ENCODE assay signal across 4 cellular contexts in the genomic region with DNA sequence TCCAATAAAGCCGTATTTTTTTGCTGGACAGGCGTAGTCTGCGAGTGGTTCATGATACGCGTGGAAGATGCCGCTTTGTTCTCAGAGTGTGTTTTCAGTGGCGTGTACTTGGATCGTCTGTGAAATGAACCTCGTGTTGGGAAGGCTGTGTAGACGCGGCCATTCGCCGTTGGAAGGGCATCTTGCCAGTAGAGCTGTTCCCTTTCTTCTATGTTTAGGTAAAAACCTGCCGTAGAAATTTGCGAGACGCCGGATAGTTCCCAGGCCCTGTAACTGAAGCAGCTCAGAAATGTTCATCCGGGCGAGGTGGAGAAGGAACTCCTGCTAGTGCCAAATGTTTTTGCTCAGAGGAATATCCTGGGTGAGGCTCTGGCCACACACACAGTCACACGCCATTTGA.
"Had no signal": no experiment of that assay in that cellular context is flagged by ENCODE, and none has a peak within 500 bp of the region (broad histone marks: within the 10 kb centered on the region; RNA-seq: fewer than 3 reads in every experiment).

No MANE protein-coding gene starts in this region.

- H3K27ac ChIP-seq: brain microvascular endothelial cell, right atrium auricular region had no signal

- H3K36me3 ChIP-seq: brain microvascular endothelial cell had no signal

- H3K4me3 ChIP-seq: right atrium auricular region had no signal

- H3K27me3 ChIP-seq: right atrium auricular region had no signal

- H3K9me3 ChIP-seq: right atrium auricular region had no signal

- DNase-seq: T1000 had no signal

- FAIRE-seq: urothelium cell line had no signal
